In the genomic region with DNA sequence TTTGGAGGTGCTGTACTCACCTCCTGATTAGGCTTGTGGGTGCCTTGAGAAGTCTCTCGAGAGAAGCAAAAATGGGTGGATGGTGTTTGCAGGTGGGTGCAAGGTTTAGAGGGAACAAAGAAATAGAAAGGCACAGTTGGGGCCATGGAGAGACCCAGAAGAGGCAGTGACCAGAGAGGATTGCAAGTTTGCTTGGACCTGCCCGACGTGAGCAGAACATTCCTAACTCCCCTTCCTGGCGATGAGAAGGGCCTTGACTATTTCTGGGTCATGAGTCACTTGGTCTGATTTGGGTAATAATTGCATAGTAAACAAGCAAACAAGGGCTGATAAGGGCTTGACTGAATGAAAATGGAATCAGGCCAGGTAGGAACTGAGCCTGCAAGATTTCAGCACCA, we compare ENCODE assay signal across 13 cellular contexts. TPM values are rescaled to one million over a fixed set of nuclear protein-coding genes. Genes with fewer than 3 reads are reported as not detected.
DNase-seq lines count a peak whose midpoint lies in the region; ATAC-seq and TF ChIP-seq lines count a peak whose summit lies in the region.
"Had no signal": no experiment of that assay in that cellular context is flagged by ENCODE, and none has a peak within 500 bp of the region (broad histone marks: within the 10 kb centered on the region; RNA-seq: fewer than 3 reads in every experiment).

No MANE protein-coding gene starts in this region.

- H3K36me3 ChIP-seq in mucosa of descending colon (ENCODE audit: low read depth) = no peaks in the 10 kb centered on the region
- H3K36me3 ChIP-seq: vagina had no signal

- ATAC-seq in mucosa of descending colon = peak; percentile 68

- TF ChIP-seq CTCF in cardiac fibroblast (IDR thresholded peaks at IDR 0.05; ENCODE audit: low read depth, low read length) (no peak), mucosa of descending colon (IDR thresholded peaks at IDR 0.05) (no peak)

- intact Hi-C loops in mucosa of descending colon (cut with DNase I, micrococcal nuclease) = no loop called here

- peak; percentile 25 for DNase-seq in DMS153 treated with DMSO at 0.1 percent for 48 hours (lab: John Stamatoyannopoulos, UW; ENCODE audit: unreplicated experiment)
- DNase-seq in LoVo (ENCODE audit: low spot score) = peak; percentile 77
- peak; percentile 27 to 60 for DNase-seq in cardiac fibroblast (ENCODE audit: low read depth in 2 of 2)
- no peak for DNase-seq in mucosa of descending colon
- no peak for DNase-seq in GM19240 (ENCODE audit: insufficient read length, low spot score)
- no peak for DNase-seq in KG1 (lab: John Stamatoyannopoulos, UW)
- no peak for DNase-seq in AML-193 (lab: John Stamatoyannopoulos, UW)
- DNase-seq in medulla oblongata (ENCODE audit: extremely low spot score) = no peak
- DNase-seq: activated T-cell treated with anti-CD3 and anti-CD28 coated beads, Interleukin-2, amount 50 U/mL, for 4 hours; GF-D8; NCI-H187; stimulated activated CD4-positive, alpha-beta T cell treated with anti-CD3 and anti-CD28 coated beads, Interleukin-1b, Interleukin-23, amount 100 ng/mL, for 48 hours had no signal

- no peaks in the 10 kb centered on the region for H3K9me3 ChIP-seq in mucosa of descending colon
- H3K9me3 ChIP-seq: vagina had no signal

- no peak overlapping the region for H3K4me3 ChIP-seq in cardiac fibroblast (replicated peaks in 1 of 2; ENCODE audit: low read depth in 2 of 2, low read length in 2 of 2)
- no peak overlapping the region for H3K4me3 ChIP-seq in mucosa of descending colon
- H3K4me3 ChIP-seq: vagina had no signal

- peaks cover 15% of the 10 kb centered on the region for H3K4me1 ChIP-seq in mucosa of descending colon (ENCODE audit: low read depth)

RNA-seq across cellular contexts. Expression of gene CTSH, which starts 7.0 kb away (rescaled TPM):
- 10 to 100 TPM; 29.6 to 57.4 (median 53.8) TPM for total RNA-seq in mucosa of descending colon

Comparison
In these comparisons a context has a peak if more than half of its experiments do, and no peak if none do; other contexts are left out.
1. DNase-seq: peak in DMS153 treated with DMSO at 0.1 percent for 48 hours (single experiment), LoVo (single experiment) and cardiac fibroblast (2 of 2); none in mucosa of descending colon (0 of 3), GM19240 (single experiment), KG1 (single experiment), AML-193 (0 of 2) and medulla oblongata (single experiment).